31 cellular contexts compared by ENCODE assay signal in genomic region chr1:4328402-4329071, GRCh38.
"Had no signal": no experiment of that assay in that cellular context is flagged by ENCODE, and none has a peak within 500 bp of the region (broad histone marks: within the 10 kb centered on the region; RNA-seq: fewer than 3 reads in every experiment).

No MANE protein-coding gene starts in this region.

- H3K4me2 ChIP-seq: hepatocyte had no signal

- H3K36me3 ChIP-seq: adrenal gland, colonic mucosa, gastrocnemius medialis, left ventricle myocardium inferior, ovary, prostate gland, vagina had no signal

- H3K9me3 ChIP-seq: adrenal gland, body of pancreas, colonic mucosa, gastrocnemius medialis, left ventricle myocardium inferior, mucosa of descending colon, prostate gland, vagina had no signal

- H3K79me2 ChIP-seq: hepatocyte had no signal

- H3K4me3 ChIP-seq: adrenal gland, body of pancreas, colonic mucosa, gastrocnemius medialis, hepatocyte, left ventricle myocardium inferior, mucosa of descending colon, ovary, prostate gland, skin epidermis, vagina had no signal

- H3K27me3 ChIP-seq: adrenal gland, colonic mucosa, gastrocnemius medialis, hepatocyte, ovary, vagina had no signal

- H3K4me1 ChIP-seq: adrenal gland, body of pancreas, colonic mucosa, gastrocnemius medialis, left ventricle myocardium inferior, prostate gland, vagina had no signal

- H3K27ac ChIP-seq: adrenal gland, body of pancreas, colonic mucosa, gastrocnemius medialis, hepatocyte, left ventricle myocardium inferior, ovary, prostate gland, skin epidermis, vagina, VCaP had no signal

- H2AFZ ChIP-seq: hepatocyte had no signal

- ATAC-seq: body of pancreas; gastrocnemius medialis; mucosa of descending colon; sciatic nerve; stimulated activated effector memory CD8-positive, alpha-beta T cell treated with anti-CD3 and anti-CD28 coated beads, Interleukin-12 subunit alpha, Interleukin-12 subunit beta, amount 100 ng/mL, for 72 hours; stimulated activated naive CD8-positive, alpha-beta T cell treated with anti-CD3 and anti-CD28 coated beads, Interleukin-15, amount 100 ng/mL, for 72 hours had no signal

- DNase-seq: activated CD4-positive, alpha-beta T cell treated with anti-CD3 and anti-CD28 coated beads for 4 hours; activated CD4-positive, alpha-beta T cell treated with anti-CD3 and anti-CD28 coated beads, Interleukin-2, amount 50 U/mL, for 4 hours; activated CD8-positive, alpha-beta memory T cell treated with anti-CD3 and anti-CD28 coated beads, Interleukin-2, amount 50 U/mL, for 4 hours; activated effector memory CD4-positive, alpha-beta T cell treated with anti-CD3 and anti-CD28 coated beads, Interleukin-2, amount 50 U/mL, for 16 hours; activated naive CD4-positive, alpha-beta T cell treated with anti-CD3 and anti-CD28 coated beads for 36 hours; activated naive CD8-positive, alpha-beta T cell treated with anti-CD3 and anti-CD28 coated beads for 36 hours; activated T-cell treated with anti-CD3 and anti-CD28 coated beads, Interleukin-2, amount 50 U/mL, for 1 hour; adrenal gland; aorta; body of pancreas; cerebellar nuclear complex; colonic mucosa; effector CD8-positive, alpha-beta T cell; gastrocnemius medialis; glutamatergic neuron; islet precursor cell; left ventricle myocardium inferior; mucosa of descending colon; ovary; retina; stimulated activated CD4-positive, alpha-beta T cell treated with anti-CD3 and anti-CD28 coated beads, Interleukin-4, amount 100 ng/mL, for 24 hours; stimulated activated naive CD8-positive, alpha-beta T cell treated with anti-CD3 and anti-CD28 coated beads, Interleukin-15, amount 100 ng/mL, for 72 hours; substantia nigra; T-helper 9 cell had no signal
